8 cellular contexts compared by ENCODE assay signal in genomic region chr13:80244574-80244973, GRCh38.
"Had no signal": no experiment of that assay in that cellular context is flagged by ENCODE, and none has a peak within 500 bp of the region (broad histone marks: within the 10 kb centered on the region; RNA-seq: fewer than 3 reads in every experiment).

No MANE protein-coding gene starts in this region.

- H3K27ac Mint-ChIP-seq: H9, HFFc6 had no signal

- H3K4me3 Mint-ChIP-seq: H9, HFFc6 had no signal

- H3K4me1 ChIP-seq: HAP-1 had no signal

- ATAC-seq: HCT116 had no signal

- H3K9me3 ChIP-seq: HAP-1 had no signal

- H3K4me3 ChIP-seq: GM23248, HAP-1 had no signal

- H3K27ac ChIP-seq: GM23248 had no signal

- H3K9me3 Mint-ChIP-seq: H9, HFFc6 had no signal

- H3K36me3 ChIP-seq: HAP-1 had no signal

- DNase-seq: GM23248, GOT3, H7, H9, HCEC 1CT, HFFc6 had no signal
